ENCODE assay signal across 9 cellular contexts in the genomic region with DNA sequence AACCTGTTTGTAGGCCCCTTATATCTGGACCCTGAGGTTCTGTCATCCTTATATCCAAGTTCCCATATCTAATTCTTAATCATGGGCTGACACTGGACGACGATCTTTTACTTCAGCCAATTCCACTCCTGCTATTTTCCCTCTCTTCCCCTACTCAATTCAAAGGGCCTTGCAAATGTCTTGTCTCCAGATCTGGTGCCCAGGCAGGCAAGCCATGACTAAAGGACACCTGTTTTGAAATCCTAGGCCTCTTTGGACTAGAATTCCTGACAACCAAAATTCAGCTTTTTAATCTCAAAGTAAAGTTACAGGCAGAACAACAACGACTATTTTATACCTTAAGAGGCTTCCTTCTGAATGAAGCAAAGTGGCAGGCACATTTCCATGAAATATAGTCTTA.
"Had no signal": no experiment of that assay in that cellular context is flagged by ENCODE, and none has a peak within 500 bp of the region (broad histone marks: within the 10 kb centered on the region; RNA-seq: fewer than 3 reads in every experiment).

No MANE protein-coding gene starts in this region.

- ATAC-seq: K562 had no signal

- H3K4me3 ChIP-seq: GM23248, K562 had no signal

- H3K9ac ChIP-seq: GM23248 had no signal

- H3K27ac ChIP-seq: GM23248 had no signal

- H2AFZ ChIP-seq: GM23248 had no signal

- FAIRE-seq: H1, H54, HTR-8/SVneo, K562 had no signal

- DNase-seq: GM23248, H9, HCEC 1CT, IMR-90, KG1 had no signal
